In the genomic region with DNA sequence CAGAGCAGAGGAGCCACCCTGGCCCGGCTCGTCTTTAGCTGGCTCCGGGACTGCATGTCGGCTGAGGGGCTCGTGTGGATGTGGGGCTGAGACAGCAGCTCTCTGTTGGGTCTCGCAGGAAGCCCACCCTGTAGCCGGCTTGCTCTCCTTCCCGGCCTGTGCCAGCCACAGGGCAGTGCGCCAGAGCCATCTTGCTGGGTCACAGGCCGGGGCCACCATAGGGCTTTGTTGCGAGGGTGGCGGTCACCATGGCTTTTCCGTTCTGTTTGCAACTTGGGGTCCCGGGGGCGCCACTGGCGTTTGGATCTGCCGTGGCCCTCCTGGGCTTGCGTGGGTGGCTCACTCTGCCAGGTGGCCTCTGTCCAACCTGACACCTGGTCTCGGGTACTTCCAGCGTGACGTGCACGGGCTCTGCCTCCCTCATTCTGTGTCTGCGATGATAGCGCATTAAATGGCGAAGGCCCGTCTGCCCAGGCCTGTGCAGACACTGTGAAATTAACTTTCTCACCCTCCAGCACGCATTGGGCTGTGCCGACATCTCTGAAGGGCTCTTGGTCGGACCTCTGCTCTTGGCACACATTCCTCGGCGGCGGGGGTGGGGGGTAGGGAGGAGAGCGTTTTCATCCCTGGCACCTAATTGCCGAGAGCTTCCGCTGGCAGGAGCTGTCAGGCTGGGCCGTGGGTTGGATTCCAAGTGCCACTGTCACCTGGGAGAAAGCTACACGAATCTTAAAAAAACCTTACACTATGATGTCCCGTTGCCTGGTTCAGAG, we compare ENCODE assay signal across 17 cellular contexts.
A peak's percentile ranks its signal among the peaks of the same experiment; 100 is the strongest.
DNase-seq lines count a peak whose midpoint lies in the region; ATAC-seq and TF ChIP-seq lines count a peak whose summit lies in the region.
"Had no signal": no experiment of that assay in that cellular context is flagged by ENCODE, and none has a peak within 500 bp of the region (broad histone marks: within the 10 kb centered on the region; RNA-seq: fewer than 3 reads in every experiment).

No MANE protein-coding gene starts in this region.

- peak overlapping the region; percentile 2 to 29 for H3K27ac ChIP-seq in right atrium auricular region
- no peak overlapping the region for H3K27ac ChIP-seq in neural progenitor cell
- H3K27ac ChIP-seq: BLaER1 had no signal

- H3K4me1 ChIP-seq in right atrium auricular region (peaks cover 0 to 18% of the 10 kb centered on the region in 2 donors), neural progenitor cell (peaks cover 28% of the 10 kb centered on the region)

- no peak overlapping the region for H3K4me3 ChIP-seq in right atrium auricular region
- H3K4me3 ChIP-seq in neural progenitor cell = no peak overlapping the region
- H3K4me3 ChIP-seq: BLaER1, GM12878 had no signal

- no peak overlapping the region for H3K4me2 ChIP-seq in neural progenitor cell
- H3K4me2 ChIP-seq: BLaER1 had no signal

- no peaks in the 10 kb centered on the region for H3K79me2 ChIP-seq in neural progenitor cell (ENCODE audit: low read depth)

- H3K36me3 Mint-ChIP-seq in brain = peaks cover 51% of the 10 kb centered on the region
- peaks cover 31% of the 10 kb centered on the region for H3K36me3 Mint-ChIP-seq in neural progenitor cell
- H3K36me3 Mint-ChIP-seq in activated T-cell treated with anti-CD3 and anti-CD28 coated beads, Interleukin-2, amount 50 U/mL, for 4 hours (ENCODE audit: insufficient read depth) = peaks cover 27% of the 10 kb centered on the region

- ATAC-seq in left ventricle myocardium superior = no peak
- no peak for ATAC-seq in activated T-cell treated with anti-CD3 and anti-CD28 coated beads, Interleukin-2, amount 50 U/mL, for 4 hours
- ATAC-seq: GM12878 had no signal

- H3K4me3 Mint-ChIP-seq in brain (no peak overlapping the region), neural progenitor cell (no peak overlapping the region)
- no peak overlapping the region for H3K4me3 Mint-ChIP-seq in activated T-cell treated with anti-CD3 and anti-CD28 coated beads, Interleukin-2, amount 50 U/mL, for 4 hours
- H3K4me3 Mint-ChIP-seq: CD14-positive monocyte; CD4-positive, alpha-beta memory T cell had no signal

- peaks cover 73% of the 10 kb centered on the region for H3K4me1 Mint-ChIP-seq in brain
- H3K4me1 Mint-ChIP-seq in neural progenitor cell = peaks cover 27% of the 10 kb centered on the region
- H3K4me1 Mint-ChIP-seq in activated T-cell treated with anti-CD3 and anti-CD28 coated beads, Interleukin-2, amount 50 U/mL, for 4 hours (ENCODE audit: low read depth) = no peaks in the 10 kb centered on the region
- H3K4me1 Mint-ChIP-seq: CD14-positive monocyte had no signal

- H3K27me3 ChIP-seq in right atrium auricular region (no peaks in the 10 kb centered on the region), neural progenitor cell (no peaks in the 10 kb centered on the region)

- H3K27me3 Mint-ChIP-seq in brain = no peaks in the 10 kb centered on the region
- H3K27me3 Mint-ChIP-seq in neural progenitor cell (ENCODE audit: insufficient read depth, low read depth) = peaks cover 5% of the 10 kb centered on the region
- H3K27me3 Mint-ChIP-seq in activated T-cell treated with anti-CD3 and anti-CD28 coated beads, Interleukin-2, amount 50 U/mL, for 4 hours (ENCODE audit: low read depth) = no peaks in the 10 kb centered on the region
- H3K27me3 Mint-ChIP-seq: CD4-positive, alpha-beta memory T cell had no signal

- H3K36me3 ChIP-seq in right atrium auricular region = peaks cover 5% of the 10 kb centered on the region
- peaks cover 3% of the 10 kb centered on the region for H3K36me3 ChIP-seq in neural progenitor cell

- H3K9ac ChIP-seq in neural progenitor cell = no peak overlapping the region
- H3K9ac ChIP-seq: BLaER1 had no signal

- H3K9me3 ChIP-seq in right atrium auricular region (peaks cover 0 to 6% of the 10 kb centered on the region in 2 donors), neural progenitor cell (ENCODE audit: low read depth) (no peaks in the 10 kb centered on the region)

- TF ChIP-seq CTCF in right atrium auricular region (IDR thresholded peaks at IDR 0.05) (no peak), brain (conservative IDR thresholded peaks at IDR 0.05) (no peak), neural progenitor cell (IDR thresholded peaks at IDR 0.05) (no peak)

- no peak overlapping the region for H2AFZ ChIP-seq in neural progenitor cell (replicated peaks)

- intact Hi-C loops in left ventricle myocardium superior (cut with micrococcal nuclease) = no loop called here

- H3K27ac Mint-ChIP-seq in brain (peak overlapping the region in 4 of 5 experiments; percentile 13 to 82 (median 76)), neural progenitor cell (peak overlapping the region; percentile 25)
- H3K27ac Mint-ChIP-seq: CD14-positive monocyte; CD4-positive, alpha-beta memory T cell had no signal

- peaks cover 9% of the 10 kb centered on the region for H3F3A ChIP-seq in neural progenitor cell (ENCODE audit: low read depth)

- no peak for DNase-seq in right atrium auricular region (ENCODE audit: low spot score)
- no peak for DNase-seq in left ventricle myocardium superior
- no peak for DNase-seq in neural progenitor cell (ENCODE audit: low spot score)
- DNase-seq in activated T-cell treated with anti-CD3 and anti-CD28 coated beads, Interleukin-2, amount 50 U/mL, for 4 hours = no peak
- DNase-seq in NCI-H774 (lab: John Stamatoyannopoulos, UW) = no peak
- DNase-seq in middle frontal gyrus (ENCODE audit: extremely low spot score, low spot score) = no peak
- DNase-seq: 8988T; CD4-positive, alpha-beta memory T cell; DMS153; DMS79; GF-D8; HCEC 1CT; IMR-90 had no signal

- peaks cover 38% of the 10 kb centered on the region for H4K20me1 ChIP-seq in neural progenitor cell (ENCODE audit: low read depth)

- H3K9me3 Mint-ChIP-seq in brain (peaks cover 5 to 20% (median 10%) of the 10 kb centered on the region in 5 experiments), neural progenitor cell (peaks cover 10% of the 10 kb centered on the region)
- H3K9me3 Mint-ChIP-seq in activated T-cell treated with anti-CD3 and anti-CD28 coated beads, Interleukin-2, amount 50 U/mL, for 4 hours = peaks cover 5% of the 10 kb centered on the region
